Comparison of ENCODE assay signal across 1 cellular context in the genomic region with DNA sequence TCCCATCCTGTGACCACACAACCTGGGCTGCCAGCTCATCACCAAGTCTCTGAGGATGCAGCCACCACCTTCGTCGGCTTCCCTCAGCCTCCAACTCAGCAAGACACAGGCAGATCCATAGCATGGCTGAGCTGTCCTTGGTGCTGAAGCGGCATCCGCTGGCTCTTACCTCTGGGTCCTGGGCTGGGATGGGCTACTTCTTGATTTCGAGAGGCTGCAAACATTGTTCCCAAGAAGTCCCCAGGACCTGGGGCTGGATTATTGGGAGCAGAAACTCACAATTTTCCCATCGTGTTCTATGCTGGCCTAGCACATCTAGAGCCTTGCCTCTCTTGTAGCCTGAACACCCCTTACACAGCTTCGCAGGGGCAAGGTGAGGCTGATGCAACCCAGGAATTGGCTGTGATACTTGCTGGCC.
TF ChIP-seq lines count a peak whose summit lies in the region.

No MANE protein-coding gene starts in this region.

TF ChIP-seq in HEK293, 187 proteins besides CTCF, POLR2A, EP300 and RAD21 (continued from another document):
- TF ChIP-seq ZNF513 (tag by site-specific recombination; IDR thresholded peaks at IDR 0.05): no peak
